In genomic region chr9:133199648-133200321, GRCh38 we compare ENCODE assay signal across 10 cellular contexts. TPM values are rescaled to one million over a fixed set of nuclear protein-coding genes. Genes with fewer than 3 reads are reported as not detected.
DNase-seq lines count a peak whose midpoint lies in the region; ATAC-seq and TF ChIP-seq lines count a peak whose summit lies in the region.
"Had no signal": no experiment of that assay in that cellular context is flagged by ENCODE, and none has a peak within 500 bp of the region (broad histone marks: within the 10 kb centered on the region; RNA-seq: fewer than 3 reads in every experiment).

No MANE protein-coding gene starts in this region.

- no peaks in the 10 kb centered on the region for H3K36me3 Mint-ChIP-seq in CD4-positive, CD25-positive, alpha-beta regulatory T cell
- peaks cover 1% of the 10 kb centered on the region for H3K36me3 Mint-ChIP-seq in chondrocyte (ENCODE audit: low read depth)

- WGBS in sigmoid colon, 2 donors, result 46 to 73% methylated on average over 44 of the region's 44 CpGs

- H3K27me3 Mint-ChIP-seq in CD4-positive, CD25-positive, alpha-beta regulatory T cell, result peaks cover 21% of the 10 kb centered on the region
- peaks cover 51% of the 10 kb centered on the region for H3K27me3 Mint-ChIP-seq in chondrocyte (ENCODE audit: low read depth)

- H3K4me3 ChIP-seq in CD4-positive, CD25-positive, alpha-beta regulatory T cell (ENCODE audit: low read depth, low read length), result no peak overlapping the region
- peak overlapping the region; percentile 6 to 50 (median 41) for H3K4me3 ChIP-seq in sigmoid colon

- TF ChIP-seq CTCF in foreskin keratinocyte (conservative IDR thresholded peaks at IDR 0.05), result peak; percentile 46
- no peak for TF ChIP-seq CTCF in sigmoid colon (IDR thresholded peaks at IDR 0.05)
- no peak for TF ChIP-seq CTCF in chondrocyte (IDR thresholded peaks at IDR 0.05)

- TF ChIP-seq EP300 in sigmoid colon (IDR thresholded peaks at IDR 0.05), result no peak

- H3K9me3 Mint-ChIP-seq in CD4-positive, CD25-positive, alpha-beta regulatory T cell, result peaks cover 0 to 1% (median 0%) of the 10 kb centered on the region in 7 donors
- peaks cover 5% of the 10 kb centered on the region for H3K9me3 Mint-ChIP-seq in chondrocyte (ENCODE audit: low read depth)

- H3K4me1 Mint-ChIP-seq in CD4-positive, CD25-positive, alpha-beta regulatory T cell, result peaks cover 0 to 13% (median under 1%) of the 10 kb centered on the region in 4 donors
- no peaks in the 10 kb centered on the region for H3K4me1 Mint-ChIP-seq in chondrocyte (ENCODE audit: low read depth)

- peak; percentile 10 to 62 (median 31) for DNase-seq in CD4-positive, CD25-positive, alpha-beta regulatory T cell
- peak; percentile 67 for DNase-seq in activated CD4-positive, alpha-beta T cell treated with anti-CD3 and anti-CD28 coated beads for 48 hours
- DNase-seq in foreskin keratinocyte, result peak in 1 of 2 donors; percentile 11
- no peak for DNase-seq in sigmoid colon
- DNase-seq in NK-92 treated with Interleukin-12 subunit alpha and Interleukin-12 subunit beta, amount 100 ng/mL, for 24 hours (lab: John Stamatoyannopoulos, UW), result no peak
- DNase-seq in amniotic stem cell (lab: John Stamatoyannopoulos, UW), result no peak
- no peak for DNase-seq in chondrocyte (ENCODE audit: low spot score)
- DNase-seq: EL had no signal

- H3K27ac Mint-ChIP-seq in CD4-positive, CD25-positive, alpha-beta regulatory T cell, result peak overlapping the region in 1 of 3 donors; percentile 68
- no peak overlapping the region for H3K27ac Mint-ChIP-seq in chondrocyte (ENCODE audit: unreplicated experiment)

- H3K36me3 ChIP-seq in CD4-positive, CD25-positive, alpha-beta regulatory T cell (ENCODE audit: control insufficient read depth, insufficient read depth, low read length), result no peaks in the 10 kb centered on the region
- no peaks in the 10 kb centered on the region for H3K36me3 ChIP-seq in sigmoid colon

- peaks cover 1% of the 10 kb centered on the region for H3K27me3 ChIP-seq in CD4-positive, CD25-positive, alpha-beta regulatory T cell (ENCODE audit: control insufficient read depth, insufficient read depth, low read length)
- peaks cover 6% of the 10 kb centered on the region for H3K27me3 ChIP-seq in foreskin keratinocyte
- peaks cover 0 to 26% (median 0%) of the 10 kb centered on the region in 3 donors for H3K27me3 ChIP-seq in sigmoid colon

- peak; percentile 47 to 56 for ATAC-seq in CD4-positive, CD25-positive, alpha-beta regulatory T cell (ENCODE audit: low read depth in 2 of 2)
- ATAC-seq in foreskin keratinocyte (peak; percentile 25), GM19467 (IDR thresholded peaks at IDR 0.05; ENCODE audit: unreplicated experiment) (no peak)

- no peak for TF ChIP-seq POLR2A in sigmoid colon (IDR thresholded peaks at IDR 0.05)

- intact Hi-C loops in sigmoid colon (cut with DNase I), result no loop called here

- H3K27ac ChIP-seq in CD4-positive, CD25-positive, alpha-beta regulatory T cell (ENCODE audit: insufficient read depth, low read length, poor library complexity, severe bottlenecking), result no peak overlapping the region
- H3K27ac ChIP-seq in foreskin keratinocyte (no peak overlapping the region), sigmoid colon (peak overlapping the region; percentile 8 to 58 (median 44))

- H3K4me1 ChIP-seq in CD4-positive, CD25-positive, alpha-beta regulatory T cell (ENCODE audit: control insufficient read depth, insufficient read depth, low read length, poor library complexity, severe bottlenecking), result no peaks in the 10 kb centered on the region
- no peaks in the 10 kb centered on the region for H3K4me1 ChIP-seq in foreskin keratinocyte
- H3K4me1 ChIP-seq in sigmoid colon, result no peaks in the 10 kb centered on the region

- H3K9me3 ChIP-seq in CD4-positive, CD25-positive, alpha-beta regulatory T cell (ENCODE audit: control insufficient read depth in 2 of 2, low read length in 2 of 2), result no peaks in the 10 kb centered on the region
- H3K9me3 ChIP-seq in sigmoid colon, result no peaks in the 10 kb centered on the region

- peak overlapping the region in 2 of 4 donors; percentile 75 to 82 for H3K4me3 Mint-ChIP-seq in CD4-positive, CD25-positive, alpha-beta regulatory T cell
- H3K4me3 Mint-ChIP-seq in chondrocyte (ENCODE audit: unreplicated experiment), result no peak overlapping the region

RNA-seq across cellular contexts. Expression of gene OBP2B, which starts 9.3 kb away (rescaled TPM):
- not detected for total RNA-seq in CD4-positive, CD25-positive, alpha-beta regulatory T cell
- not detected for polyA plus RNA-seq in CD4-positive, CD25-positive, alpha-beta regulatory T cell
- total RNA-seq in foreskin keratinocyte (not detected in 2 replicates), sigmoid colon (not detected), chondrocyte (not detected in 3 replicates)
- polyA plus RNA-seq in foreskin keratinocyte (not detected in 2 replicates), sigmoid colon (not detected)
- total RNA-seq: astrocyte had no signal

RNA-seq across cellular contexts. Expression of gene GBGT1, which starts 36.1 kb away (rescaled TPM):
- total RNA-seq in CD4-positive, CD25-positive, alpha-beta regulatory T cell, result 1.5 TPM
- polyA plus RNA-seq in CD4-positive, CD25-positive, alpha-beta regulatory T cell, result 1 to 10 TPM in 1 of 4 donors, under 1 TPM in 1, not detected in 2; 0.67 to 1.6 TPM
- total RNA-seq in foreskin keratinocyte, result 1.7 and 3.0 TPM in 2 replicates
- polyA plus RNA-seq in foreskin keratinocyte, result 1.5 and 3.0 TPM in 2 replicates
- 10 to 100 TPM in 3 of 4 donors, 1 to 10 TPM in 1; 8.9 to 31.1 (median 19.2) TPM for total RNA-seq in sigmoid colon
- polyA plus RNA-seq in sigmoid colon, result 1 to 10 TPM; 4.2 to 9.9 (median 5.4) TPM
- 2.1 to 8.1 TPM (median 5.8 TPM) in 3 replicates for total RNA-seq in chondrocyte

Comparison
In these comparisons a context has a peak if more than half of its experiments do, and no peak if none do; other contexts are left out.
1. DNase-seq: peak in CD4-positive, CD25-positive, alpha-beta regulatory T cell (3 of 3) and activated CD4-positive, alpha-beta T cell treated with anti-CD3 and anti-CD28 coated beads for 48 hours (single experiment); none in sigmoid colon (single experiment), NK-92 treated with Interleukin-12 subunit alpha and Interleukin-12 subunit beta, amount 100 ng/mL, for 24 hours (single experiment), amniotic stem cell (single experiment) and chondrocyte (single experiment).
2. H3K27ac ChIP-seq: peak in sigmoid colon (4 of 4); none in CD4-positive, CD25-positive, alpha-beta regulatory T cell (single experiment) and foreskin keratinocyte (single experiment).